ENCODE assay signal across 1 cellular context in the genomic region with DNA sequence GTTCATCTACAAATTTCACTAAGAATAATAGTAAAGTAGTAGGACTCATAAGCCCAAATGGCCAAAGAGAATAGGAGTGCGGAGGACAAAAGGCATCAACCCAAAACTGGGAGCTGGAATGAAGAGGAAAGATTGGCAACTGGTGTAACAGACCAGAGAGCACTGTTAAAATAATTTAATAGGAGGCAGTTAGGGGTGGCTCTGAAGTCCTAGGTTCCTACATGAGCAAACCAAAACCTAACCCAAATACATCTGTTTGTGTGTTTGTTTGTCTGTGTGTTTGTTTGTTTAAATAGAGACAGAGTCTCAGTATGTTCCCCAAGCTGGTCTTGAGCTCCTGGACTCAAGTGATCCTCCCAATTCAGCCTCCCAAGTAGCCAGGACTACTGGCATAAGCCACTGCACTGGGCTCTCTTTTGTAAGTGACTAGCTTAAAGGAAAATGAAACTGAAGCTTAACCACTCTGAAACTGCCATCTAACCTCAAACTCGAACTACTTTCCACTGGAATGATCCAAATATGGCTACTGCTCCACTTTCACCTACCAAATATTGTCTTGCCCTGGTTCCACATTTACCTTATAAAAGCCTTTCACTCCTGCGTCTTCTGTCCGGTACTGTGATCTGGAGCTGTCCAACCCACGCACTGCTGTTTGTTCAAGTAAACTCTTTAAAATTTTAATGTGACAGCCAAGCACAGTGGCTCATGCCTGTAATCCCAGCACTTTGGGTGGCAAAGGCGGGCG.
A peak's percentile ranks its signal among the peaks of the same experiment; 100 is the strongest.
TF ChIP-seq lines count a peak whose summit lies in the region.

No MANE protein-coding gene starts in this region.

TF ChIP-seq in liver, 16 proteins besides CTCF, POLR2A, EP300 and RAD21 (continued from another document):
- TF ChIP-seq, protein P1, sequence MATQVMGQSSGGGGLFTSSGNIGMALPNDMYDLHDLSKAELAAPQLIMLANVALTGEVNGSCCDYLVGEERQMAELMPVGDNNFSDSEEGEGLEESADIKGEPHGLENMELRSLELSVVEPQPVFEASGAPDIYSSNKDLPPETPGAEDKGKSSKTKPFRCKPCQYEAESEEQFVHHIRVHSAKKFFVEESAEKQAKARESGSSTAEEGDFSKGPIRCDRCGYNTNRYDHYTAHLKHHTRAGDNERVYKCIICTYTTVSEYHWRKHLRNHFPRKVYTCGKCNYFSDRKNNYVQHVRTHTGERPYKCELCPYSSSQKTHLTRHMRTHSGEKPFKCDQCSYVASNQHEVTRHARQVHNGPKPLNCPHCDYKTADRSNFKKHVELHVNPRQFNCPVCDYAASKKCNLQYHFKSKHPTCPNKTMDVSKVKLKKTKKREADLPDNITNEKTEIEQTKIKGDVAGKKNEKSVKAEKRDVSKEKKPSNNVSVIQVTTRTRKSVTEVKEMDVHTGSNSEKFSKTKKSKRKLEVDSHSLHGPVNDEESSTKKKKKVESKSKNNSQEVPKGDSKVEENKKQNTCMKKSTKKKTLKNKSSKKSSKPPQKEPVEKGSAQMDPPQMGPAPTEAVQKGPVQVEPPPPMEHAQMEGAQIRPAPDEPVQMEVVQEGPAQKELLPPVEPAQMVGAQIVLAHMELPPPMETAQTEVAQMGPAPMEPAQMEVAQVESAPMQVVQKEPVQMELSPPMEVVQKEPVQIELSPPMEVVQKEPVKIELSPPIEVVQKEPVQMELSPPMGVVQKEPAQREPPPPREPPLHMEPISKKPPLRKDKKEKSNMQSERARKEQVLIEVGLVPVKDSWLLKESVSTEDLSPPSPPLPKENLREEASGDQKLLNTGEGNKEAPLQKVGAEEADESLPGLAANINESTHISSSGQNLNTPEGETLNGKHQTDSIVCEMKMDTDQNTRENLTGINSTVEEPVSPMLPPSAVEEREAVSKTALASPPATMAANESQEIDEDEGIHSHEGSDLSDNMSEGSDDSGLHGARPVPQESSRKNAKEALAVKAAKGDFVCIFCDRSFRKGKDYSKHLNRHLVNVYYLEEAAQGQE (IDR thresholded peaks at IDR 0.05) = peak; percentile 81
- no peak for TF ChIP-seq FOXA2 (IDR thresholded peaks at IDR 0.05)
